7 cellular contexts compared by ENCODE assay signal in the genomic region with DNA sequence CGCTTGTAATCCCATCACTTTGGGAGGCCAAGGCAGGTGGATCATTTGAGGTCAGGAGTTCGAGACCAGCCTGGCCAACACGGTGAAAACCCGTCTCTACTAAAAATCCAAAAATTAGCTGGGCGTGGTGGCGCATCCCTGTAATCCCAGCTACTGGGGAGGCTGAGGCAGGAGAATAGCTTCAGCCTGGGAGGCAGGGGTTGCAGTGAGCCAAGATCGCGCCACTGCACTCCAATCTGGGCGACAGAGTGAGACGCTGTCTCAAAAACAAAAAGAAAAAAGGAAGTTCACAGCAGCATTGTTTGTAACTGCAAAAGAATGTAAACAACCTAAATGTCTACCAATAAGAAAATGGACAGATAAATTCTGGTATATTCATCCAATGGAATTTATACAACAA. TPM values are rescaled to one million over a fixed set of nuclear protein-coding genes. Genes with fewer than 3 reads are reported as not detected.
A peak's percentile ranks its signal among the peaks of the same experiment; 100 is the strongest.
DNase-seq lines count a peak whose midpoint lies in the region; ATAC-seq, FAIRE-seq and TF ChIP-seq lines count a peak whose summit lies in the region.
"Not testable (repeated sequence)": the region's sequence is repeated elsewhere in the genome, so short reads cannot be mapped to it uniquely, and the experiment has no call there.

No MANE protein-coding gene starts in this region.

- peak overlapping the region; percentile 78 for H3K4me2 ChIP-seq in BLaER1
- H3K4me2 ChIP-seq in PC-3 (ENCODE audit: low read length) = peak overlapping the region; percentile 3; the same call in 1 of the 2 replicates
- H3K4me2 ChIP-seq in K562 (ENCODE audit: insufficient read depth, low read length) = not testable (repeated sequence)

- not testable (repeated sequence) for H2AFZ ChIP-seq in PC-3 (ENCODE audit: low read length); K562 (ENCODE audit: low read depth, low read length)

- in situ Hi-C loops in K562 (cut with MboI) = not testable (repeated sequence)

- H3F3A ChIP-seq in PC-3 (ENCODE audit: low read length, unreplicated experiment) = not testable (repeated sequence)

- H3K9me3 ChIP-seq in BLaER1; PC-3 (ENCODE audit: low read length); K562 (replicated peaks; ENCODE audit: control insufficient read depth, insufficient read depth, low read depth, low read length): not testable (repeated sequence)

- TF ChIP-seq CTCF in PC-3 (conservative IDR thresholded peaks at IDR 0.05; ENCODE audit: low read depth, low read length); K562 (IDR thresholded peaks at IDR 0.05 in 2 of 3, conservative IDR thresholded peaks at IDR 0.05 in 1 of 3; ENCODE audit: insufficient read depth in 2 of 3, low read depth in 1 of 3, low read length in 3 of 3); neural crest cell (conservative IDR thresholded peaks at IDR 0.05): not testable (repeated sequence)

- not testable (repeated sequence) for H3K4me3 ChIP-seq in BLaER1; PC-3 (ENCODE audit: low read length); K562

- H3K9me3 Mint-ChIP-seq in IgD-negative memory B cell, neural crest cell: not testable (repeated sequence)

- H3K9me2 ChIP-seq in PC-3 (replicated peaks; ENCODE audit: low read length) = not testable (repeated sequence)

- not testable (repeated sequence) for H3K27ac Mint-ChIP-seq in IgD-negative memory B cell; neural crest cell (ENCODE audit: unreplicated experiment)

- H3K79me2 ChIP-seq in PC-3 (ENCODE audit: low read length) (peaks cover 40% of the 10 kb centered on the region), K562 (ENCODE audit: control insufficient read depth, insufficient read depth, low read length) (peaks cover 21% of the 10 kb centered on the region)

- not testable (repeated sequence) for FAIRE-seq in K562 (lab: Jason Lieb, UNC)

- H3K4me3 Mint-ChIP-seq in IgD-negative memory B cell = peak overlapping the region in 3 of 4 donors; percentile 12 to 88 (median 29)
- peak overlapping the region; percentile 66 for H3K4me3 Mint-ChIP-seq in neural crest cell

- not testable (repeated sequence) for H3K27me3 ChIP-seq in BLaER1; PC-3 (ENCODE audit: low read length); K562 (ENCODE audit: control insufficient read depth in 2 of 2, insufficient read depth in 2 of 2, low read length in 2 of 2)

- not testable (repeated sequence) for TF ChIP-seq EP300 in K562 (IDR thresholded peaks at IDR 0.05; ENCODE audit: low read length)

- not testable (repeated sequence) for H3K27me3 Mint-ChIP-seq in IgD-negative memory B cell; neural crest cell (ENCODE audit: low read depth)

- POLR2A ChIA-PET in PC-3 (lab: Charles Lee; ENCODE audit: unreplicated experiment) = interaction anchor here (0.6 kb wide), 1 partner anchor 415 kb away, joined by 3 read pairs; no protein-coding TSS in a partner anchor
- POLR2A ChIA-PET in K562 (lab: Yijun Ruan, JAX) = interaction anchor here (2.2 kb wide), 1 partner anchor 9 kb away, joined by 10 read pairs; no protein-coding TSS in a partner anchor

- not testable (repeated sequence) for TF ChIP-seq RAD21 in K562 (CRISPR knock-in tag; conservative IDR thresholded peaks at IDR 0.05 in 1 of 2, IDR thresholded peaks at IDR 0.05 in 1 of 2)

- CTCF ChIA-PET in PC-3 (lab: Charles Lee); K562 (lab: Yijun Ruan, JAX; ENCODE audit: low intra/inter-chr PET ratio): not testable (repeated sequence)

- H4K20me1 ChIP-seq in BLaER1; PC-3 (ENCODE audit: low read length); K562 (replicated peaks; ENCODE audit: control insufficient read depth, insufficient read depth, low read length): not testable (repeated sequence)

- H3K36me3 Mint-ChIP-seq in IgD-negative memory B cell; neural crest cell (ENCODE audit: low read depth): not testable (repeated sequence)

- WGBS in K562 (ENCODE audit: insufficient coverage, low coverage, missing lambda C conversion rate) = 76% methylated on average over 9 of the region's 10 CpGs

- H3K4me1 Mint-ChIP-seq in IgD-negative memory B cell (peaks cover 13 to 32% (median 25%) of the 10 kb centered on the region in 3 donors), neural crest cell (peaks cover 41% of the 10 kb centered on the region)

- DNase-seq in ELR (ENCODE audit: low read depth) (peak; percentile 22), iris pigment epithelial cell (ENCODE audit: low read depth) (peak; percentile 21)
- not testable (repeated sequence) for DNase-seq in PC-3; K562 (ENCODE audit: extremely low read depth in 1 of 4, low spot score in 3 of 4); neural crest cell (ENCODE audit: low read depth, low spot score)

- H3K36me3 ChIP-seq in BLaER1 (peaks cover 23% of the 10 kb centered on the region), PC-3 (ENCODE audit: low read depth, low read length) (peaks cover 21% of the 10 kb centered on the region), K562 (ENCODE audit: control insufficient read depth, insufficient read depth, low read length) (peaks cover 38% of the 10 kb centered on the region)

- not testable (repeated sequence) for H3K27ac ChIP-seq in BLaER1; PC-3 (ENCODE audit: low read length); K562 (ENCODE audit: extremely low read depth, low read depth, low read length)

- not testable (repeated sequence) for H3K9ac ChIP-seq in BLaER1; PC-3 (ENCODE audit: low read length); K562 (ENCODE audit: insufficient read depth in 1 of 2, low read depth in 2 of 2, low read length in 2 of 2)

- not testable (repeated sequence) for BruUV-seq in PC-3 (replicated peaks; lab: Mats Ljungman, UMichigan); K562 (replicated peaks; lab: Mats Ljungman, UMichigan)

- intact Hi-C loops in PC-3 (cut with micrococcal nuclease) = loop anchor here (5.0 kb wide), 2 partner anchors 67 to 317 kb away; a partner anchor contains a TSS
- intact Hi-C loops in K562 (cut with micrococcal nuclease) = not testable (repeated sequence)

- H3K4me1 ChIP-seq in BLaER1 (peaks cover 45% of the 10 kb centered on the region), PC-3 (ENCODE audit: insufficient read depth, low read length) (peaks cover 34% of the 10 kb centered on the region)
- not testable (repeated sequence) for H3K4me1 ChIP-seq in K562 (replicated peaks in 1 of 2; ENCODE audit: control insufficient read depth in 2 of 2, insufficient read depth in 2 of 2, low read length in 2 of 2)

- not testable (repeated sequence) for H3K9me1 ChIP-seq in K562 (ENCODE audit: control insufficient read depth, insufficient read depth, low read length)

- not testable (repeated sequence) for ATAC-seq in PC-3, K562

- not testable (repeated sequence) for TF ChIP-seq POLR2A in K562 (conservative IDR thresholded peaks at IDR 0.05)

RNA-seq across cellular contexts. Expression of a gene that starts 2.9 kb away (rescaled TPM):
- polyA plus RNA-seq in IgD-negative memory B cell (2.7 TPM), K562 (2011; rRNA removed) (14.4 and 17.4 TPM in 2 replicates), K562 (2014; fragmentation: Illumina TruSeq; extraction: Trizol) (10.1 and 10.3 TPM in 2 replicates), K562 (2014; fragmentation: Nextera tagmentation; extraction: Ambion mirVana) (1 to 10 TPM; 2.4 to 3.6 TPM), K562 (2014; rRNA removed) (9.1 and 11.2 TPM in 2 replicates)
- total RNA-seq in PC-3 (2014; rRNA removed) (13.8 and 21.1 TPM in 2 replicates), K562 (2014; rRNA removed) (10.3 and 11.0 TPM in 2 replicates), K562 (2014; rRNA removed; fragmentation: Illumina TruSeq; extraction: Trizol) (16.8 and 18.6 TPM in 2 replicates), K562 (2015; rRNA removed; fragmentation: Illumina TruSeq; extraction: Trizol) (14.9 and 17.5 TPM in 2 replicates), K562 (2021) (9.7 and 11.7 TPM in 2 replicates), neural crest cell (29.1 and 31.4 TPM in 2 replicates)
- 43.6 and 131 TPM in 2 replicates for total RNA-seq in K562 (2011; cell fraction: chromatin; rRNA removed; ENCODE audit: low replicate concordance)
- total RNA-seq in K562 (2011; cell fraction: nucleolus; rRNA removed) = 15.2 and 23.4 TPM in 2 replicates
- 46.1 and 76.3 TPM in 2 replicates for total RNA-seq in K562 (2011; cell fraction: nucleoplasm; rRNA removed)
- 1.9 and 5.6 TPM in 2 replicates for polyA plus RNA-seq in K562 (2011; cell fraction: cytosol; rRNA removed)
- polyA plus RNA-seq in K562 (2011; cell fraction: nucleus; rRNA removed) = 11.9 and 18.2 TPM in 2 replicates
- 5.3 and 6.3 TPM in 2 replicates for polyA plus RNA-seq in K562 (2012)
- polyA minus RNA-seq in K562 (2011; rRNA and poly(A)+ RNA removed) = 55.1 and 57.7 TPM in 2 replicates
- 7.3 and 9.8 TPM in 2 replicates for polyA minus RNA-seq in K562 (2011; cell fraction: cytosol; rRNA and poly(A)+ RNA removed)
- polyA minus RNA-seq in K562 (2011; cell fraction: nucleus; rRNA and poly(A)+ RNA removed) = 28.5 and 46.5 TPM in 2 replicates
